11 cellular contexts compared by ENCODE assay signal in the genomic region with DNA sequence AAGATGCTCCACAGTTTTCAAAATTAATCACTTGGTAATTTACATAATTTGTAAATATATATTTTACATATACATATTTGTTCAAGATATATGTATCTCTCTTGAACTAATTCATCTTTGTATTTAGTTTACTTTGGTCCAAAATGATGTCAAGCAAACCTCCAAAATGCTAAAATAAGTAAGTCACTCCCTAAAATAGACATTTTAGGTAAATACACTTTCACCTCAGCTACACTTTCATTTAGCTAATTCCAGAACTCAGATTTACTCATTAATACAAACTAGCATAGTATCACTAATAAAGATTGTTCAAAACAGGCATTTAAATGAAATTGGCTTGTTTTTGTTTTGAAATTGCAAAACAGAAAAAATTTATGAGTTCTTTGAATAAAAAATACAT.
"Had no signal": no experiment of that assay in that cellular context is flagged by ENCODE, and none has a peak within 500 bp of the region (broad histone marks: within the 10 kb centered on the region; RNA-seq: fewer than 3 reads in every experiment).

No MANE protein-coding gene starts in this region.

- H3K4me3 Mint-ChIP-seq: GM23338, H9, HFFc6 had no signal

- H3K4me2 ChIP-seq: GM23338 had no signal

- H3K9me3 ChIP-seq: HAP-1 had no signal

- H3K27ac Mint-ChIP-seq: GM23338, H9, HFFc6 had no signal

- H3K4me1 Mint-ChIP-seq: GM23338, H9 had no signal

- H3K4me3 ChIP-seq: GM23248, GM23338, HAP-1 had no signal

- H3K27ac ChIP-seq: GM23248 had no signal

- H3K9me3 Mint-ChIP-seq: GM23338, H9, HFFc6 had no signal

- FAIRE-seq: H1, H54 had no signal

- DNase-seq: GM23248, GOT3, H7, H9, HCEC 1CT, HFFc6 had no signal

- H2AFZ ChIP-seq: GM23248, GM23338 had no signal

- ATAC-seq: GM23338, HCT116 had no signal

- H3K9ac ChIP-seq: GM23248 had no signal
